Comparison of ENCODE assay signal across 20 cellular contexts in the genomic region with DNA sequence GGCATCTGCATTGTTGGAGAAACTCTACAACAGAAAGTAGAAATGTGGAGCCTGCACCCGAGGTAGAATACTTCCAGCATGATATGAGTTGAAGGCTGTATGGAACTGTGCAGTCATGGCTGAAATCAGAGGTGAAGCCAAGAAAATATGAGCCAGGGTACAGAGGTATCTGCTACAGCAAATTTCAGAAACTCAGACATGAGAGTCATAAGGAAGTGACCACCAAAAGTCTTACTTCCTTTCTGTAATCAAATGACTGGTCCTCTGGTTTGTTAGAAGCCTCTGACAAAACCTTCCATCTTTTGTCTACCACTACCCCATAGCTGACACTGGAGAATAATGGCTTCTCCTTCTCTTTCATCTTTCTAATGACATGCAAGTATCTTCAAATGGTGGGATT.
"Had no signal": no experiment of that assay in that cellular context is flagged by ENCODE, and none has a peak within 500 bp of the region (broad histone marks: within the 10 kb centered on the region; RNA-seq: fewer than 3 reads in every experiment).

No MANE protein-coding gene starts in this region.

- H3K27ac Mint-ChIP-seq: activated CD4-positive, alpha-beta T cell treated with anti-CD3 and anti-CD28 coated beads, Interleukin-2, amount 10 ng/mL, durations not matched to agents 7 days and 5 days; activated CD8-positive, alpha-beta memory T cell treated with anti-CD3 and anti-CD28 coated beads, Interleukin-2, amount 10 ng/mL, durations not matched to agents 7 days and 5 days; activated CD8-positive, alpha-beta T cell treated with anti-CD3 and anti-CD28 coated beads for 36 hours; activated naive CD4-positive, alpha-beta T cell treated with anti-CD3 and anti-CD28 coated beads, Interleukin-2, amount 50 U/mL, for 24 hours; brain; natural killer cell treated with Interleukin-12 subunit alpha and Interleukin-12 subunit beta and Interleukin-15 and Interleukin-18, amount 100 ng/mL, for 72 hours; progenitor cell of endocrine pancreas had no signal

- H3K4me3 ChIP-seq: heart right ventricle, spleen, stomach, suprapubic skin, tibial nerve had no signal

- ATAC-seq: activated CD8-positive, alpha-beta memory T cell treated with anti-CD3 and anti-CD28 coated beads, Interleukin-2, amount 10 ng/mL, durations not matched to agents 7 days and 5 days; activated CD8-positive, alpha-beta T cell treated with anti-CD3 and anti-CD28 coated beads for 36 hours; heart right ventricle; left cardiac atrium; natural killer cell treated with Interleukin-12 subunit alpha and Interleukin-12 subunit beta and Interleukin-15 and Interleukin-18, amount 100 ng/mL, for 72 hours had no signal

- H3K4me3 Mint-ChIP-seq: activated CD4-positive, alpha-beta T cell treated with anti-CD3 and anti-CD28 coated beads, Interleukin-2, amount 10 ng/mL, durations not matched to agents 7 days and 5 days; activated CD8-positive, alpha-beta memory T cell treated with anti-CD3 and anti-CD28 coated beads, Interleukin-2, amount 10 ng/mL, durations not matched to agents 7 days and 5 days; activated CD8-positive, alpha-beta T cell treated with anti-CD3 and anti-CD28 coated beads for 36 hours; activated naive CD4-positive, alpha-beta T cell treated with anti-CD3 and anti-CD28 coated beads, Interleukin-2, amount 50 U/mL, for 24 hours; brain; natural killer cell treated with Interleukin-12 subunit alpha and Interleukin-12 subunit beta and Interleukin-15 and Interleukin-18, amount 100 ng/mL, for 72 hours had no signal

- H3K9me3 Mint-ChIP-seq: activated CD4-positive, alpha-beta T cell treated with anti-CD3 and anti-CD28 coated beads, Interleukin-2, amount 10 ng/mL, durations not matched to agents 7 days and 5 days; activated CD8-positive, alpha-beta T cell treated with anti-CD3 and anti-CD28 coated beads for 36 hours; activated naive CD4-positive, alpha-beta T cell treated with anti-CD3 and anti-CD28 coated beads, Interleukin-2, amount 50 U/mL, for 24 hours had no signal

- H3K36me3 Mint-ChIP-seq: activated CD8-positive, alpha-beta memory T cell treated with anti-CD3 and anti-CD28 coated beads, Interleukin-2, amount 10 ng/mL, durations not matched to agents 7 days and 5 days; activated naive CD4-positive, alpha-beta T cell treated with anti-CD3 and anti-CD28 coated beads, Interleukin-2, amount 50 U/mL, for 24 hours; natural killer cell treated with Interleukin-12 subunit alpha and Interleukin-12 subunit beta and Interleukin-15 and Interleukin-18, amount 100 ng/mL, for 72 hours had no signal

- H3K27me3 Mint-ChIP-seq: activated naive CD4-positive, alpha-beta T cell treated with anti-CD3 and anti-CD28 coated beads, Interleukin-2, amount 50 U/mL, for 24 hours; natural killer cell treated with Interleukin-12 subunit alpha and Interleukin-12 subunit beta and Interleukin-15 and Interleukin-18, amount 100 ng/mL, for 72 hours; progenitor cell of endocrine pancreas had no signal

- H3K4me1 Mint-ChIP-seq: activated CD4-positive, alpha-beta T cell treated with anti-CD3 and anti-CD28 coated beads, Interleukin-2, amount 10 ng/mL, durations not matched to agents 7 days and 5 days; activated CD8-positive, alpha-beta memory T cell treated with anti-CD3 and anti-CD28 coated beads, Interleukin-2, amount 10 ng/mL, durations not matched to agents 7 days and 5 days; activated naive CD4-positive, alpha-beta T cell treated with anti-CD3 and anti-CD28 coated beads, Interleukin-2, amount 50 U/mL, for 24 hours; brain had no signal

- DNase-seq: activated CD4-positive, alpha-beta T cell treated with anti-CD3 and anti-CD28 coated beads, Interleukin-2, amount 10 ng/mL, durations not matched to agents 7 days and 5 days; activated CD4-positive, CD25-positive, alpha-beta regulatory T cell treated with anti-CD3 and anti-CD28 coated beads, Interleukin-2, amount 50 U/mL, for 72 hours; activated CD8-positive, alpha-beta memory T cell treated with anti-CD3 and anti-CD28 coated beads, Interleukin-2, amount 10 ng/mL, durations not matched to agents 7 days and 5 days; activated CD8-positive, alpha-beta T cell treated with anti-CD3 and anti-CD28 coated beads for 36 hours; activated effector memory CD4-positive, alpha-beta T cell treated with anti-CD3 and anti-CD28 coated beads, Interleukin-2, amount 50 U/mL, for 16 hours; activated T-cell treated with anti-CD3 and anti-CD28 coated beads for 4 hours; aorta; heart right ventricle; islet precursor cell; left cardiac atrium; midbrain; spleen; stimulated activated CD4-positive, alpha-beta T cell treated with anti-CD3 and anti-CD28 coated beads, Interleukin-4, amount 100 ng/mL, for 1 hour; stomach had no signal
